Comparison of ENCODE assay signal across 25 cellular contexts in the genomic region with DNA sequence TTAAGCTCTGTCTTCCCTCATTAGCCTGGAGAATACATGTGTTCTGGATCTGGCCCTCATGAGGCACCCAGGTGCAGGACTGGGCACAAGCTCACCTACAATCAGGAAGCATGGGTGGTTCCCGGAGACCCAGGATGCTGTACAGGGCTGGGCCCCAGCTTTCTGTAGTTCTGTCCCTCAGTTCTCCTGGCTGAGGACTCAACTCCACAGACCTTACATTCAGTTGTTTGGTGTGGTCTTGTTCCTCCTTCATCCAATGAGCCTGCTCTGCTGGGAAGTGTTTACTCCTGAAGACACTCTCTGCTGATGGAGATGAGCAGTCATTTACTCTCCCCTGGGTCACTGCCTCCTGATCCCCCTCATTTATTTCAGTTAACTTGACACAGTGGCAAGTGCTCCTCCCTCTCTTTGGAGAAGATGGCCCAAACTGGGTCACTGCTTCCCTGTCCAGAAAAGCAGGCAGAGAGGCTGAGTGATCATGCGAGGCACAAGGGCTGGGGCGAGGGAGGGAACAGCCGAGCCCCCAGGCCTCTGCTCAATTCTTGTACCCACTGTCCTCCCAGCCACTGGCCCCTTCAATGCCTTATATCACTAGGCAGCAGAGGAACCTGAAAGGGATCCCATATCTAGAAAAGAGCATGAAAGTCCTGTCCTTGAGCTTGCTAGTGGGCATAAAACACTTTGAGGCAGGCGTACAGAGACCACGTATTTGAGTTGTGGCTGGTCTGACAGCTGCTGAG.
"Had no signal": no experiment of that assay in that cellular context is flagged by ENCODE, and none has a peak within 500 bp of the region (broad histone marks: within the 10 kb centered on the region; RNA-seq: fewer than 3 reads in every experiment).

No MANE protein-coding gene starts in this region.

- H3K36me3 Mint-ChIP-seq: activated naive CD8-positive, alpha-beta T cell; mesothelial cell of epicardium; naive B cell had no signal

- H3K27ac ChIP-seq: gastrocnemius medialis, neutrophil, pancreas, prostate gland, transverse colon, uterus had no signal

- H3K4me1 Mint-ChIP-seq: activated CD4-positive, alpha-beta T cell treated with anti-CD3 and anti-CD28 coated beads for 36 hours; activated T-helper 17 cell treated with anti-CD3 and anti-CD28 coated beads, Interleukin-2, amount 50 U/mL, for 72 hours; WTC11 had no signal

- H3K27me3 ChIP-seq: gastrocnemius medialis, neutrophil, pancreas, transverse colon, uterus had no signal

- H3K27ac Mint-ChIP-seq: activated CD4-positive, alpha-beta T cell treated with anti-CD3 and anti-CD28 coated beads for 36 hours; activated CD8-positive, alpha-beta T cell treated with anti-CD3 and anti-CD28 coated beads for 36 hours; activated naive CD8-positive, alpha-beta T cell; activated T-helper 17 cell treated with anti-CD3 and anti-CD28 coated beads, Interleukin-2, amount 50 U/mL, for 72 hours; effector memory CD8-positive, alpha-beta T cell; mesothelial cell of epicardium; nephron progenitor cell; WTC11 had no signal

- H3K9me3 Mint-ChIP-seq: activated T-helper 17 cell treated with anti-CD3 and anti-CD28 coated beads, Interleukin-2, amount 50 U/mL, for 72 hours; central memory CD8-positive, alpha-beta T cell; mesothelial cell of epicardium had no signal

- H3K4me3 ChIP-seq: gastrocnemius medialis, pancreas, prostate gland, smooth muscle cell, transverse colon, uterus had no signal

- H3K36me3 ChIP-seq: gastrocnemius medialis, neutrophil, pancreas, prostate gland, transverse colon, uterus had no signal

- H3K4me2 ChIP-seq: smooth muscle cell had no signal

- H3K4me3 Mint-ChIP-seq: activated CD4-positive, alpha-beta T cell treated with anti-CD3 and anti-CD28 coated beads for 36 hours; activated CD8-positive, alpha-beta T cell treated with anti-CD3 and anti-CD28 coated beads for 36 hours; activated naive CD8-positive, alpha-beta T cell; activated T-helper 17 cell treated with anti-CD3 and anti-CD28 coated beads, Interleukin-2, amount 50 U/mL, for 72 hours; central memory CD8-positive, alpha-beta T cell; effector memory CD8-positive, alpha-beta T cell; mesothelial cell of epicardium; naive B cell; nephron progenitor cell; WTC11 had no signal

- ATAC-seq: activated CD4-positive, alpha-beta T cell treated with anti-CD3 and anti-CD28 coated beads for 36 hours; activated CD8-positive, alpha-beta T cell treated with anti-CD3 and anti-CD28 coated beads for 36 hours; activated T-helper 17 cell treated with anti-CD3 and anti-CD28 coated beads, Interleukin-2, amount 50 U/mL, for 72 hours; effector memory CD8-positive, alpha-beta T cell; gastrocnemius medialis; pancreas; WTC11 had no signal

- H3K4me1 ChIP-seq: gastrocnemius medialis, pancreas, transverse colon, uterus had no signal

- DNase-seq: activated CD4-positive, alpha-beta T cell treated with anti-CD3 and anti-CD28 coated beads for 36 hours; activated CD8-positive, alpha-beta T cell treated with anti-CD3 and anti-CD28 coated beads for 36 hours; activated T-cell treated with anti-CD3 and anti-CD28 coated beads, Interleukin-2, amount 50 U/mL, for 1 hour; anterior cingulate cortex; effector memory CD8-positive, alpha-beta T cell; erythroblast; gastrocnemius medialis; glutamatergic neuron; mammary epithelial cell; naive B cell; nephron progenitor cell; pancreas; stimulated activated CD4-positive, alpha-beta T cell treated with anti-CD3 and anti-CD28 coated beads, Interleukin-1b, Interleukin-23, amount 100 ng/mL, for 48 hours; stimulated activated naive CD4-positive, alpha-beta T cell; T-helper 2 cell; transverse colon; uterus had no signal
